28 cellular contexts compared by ENCODE assay signal in genomic region chr9:93801120-93801519, GRCh38.
"Had no signal": no experiment of that assay in that cellular context is flagged by ENCODE, and none has a peak within 500 bp of the region (broad histone marks: within the 10 kb centered on the region; RNA-seq: fewer than 3 reads in every experiment).

No MANE protein-coding gene starts in this region.

- H3K36me3 Mint-ChIP-seq: natural killer cell; neural progenitor cell; stimulated activated memory B cell treated with anti-CD40 and anti-IgM and Interleukin-4, amounts not matched to agents 10 μg/mL and 1 μg/mL and 100 μg/mL, for 72 hours had no signal

- H3K9me3 ChIP-seq: neutrophil, pancreas, thoracic aorta, thyroid gland, vagina had no signal

- H3K4me3 ChIP-seq: neural progenitor cell, pancreas, psoas muscle, skin epidermis, smooth muscle cell, spleen, thoracic aorta, thyroid gland, tibial nerve, upper lobe of left lung, vagina had no signal

- H3K27ac ChIP-seq: neural progenitor cell, neutrophil, pancreas, psoas muscle, skin epidermis, spleen, thoracic aorta, thyroid gland, tibial nerve, upper lobe of left lung, vagina had no signal

- H3K9ac ChIP-seq: neural progenitor cell had no signal

- H3K36me3 ChIP-seq: neural progenitor cell, neutrophil, pancreas, spleen, thoracic aorta, thyroid gland, tibial nerve, upper lobe of left lung, vagina had no signal

- H3K4me1 ChIP-seq: neural progenitor cell, pancreas, psoas muscle, spleen, thyroid gland, tibial nerve, upper lobe of left lung, vagina had no signal

- H3K4me1 Mint-ChIP-seq: naive thymus-derived CD4-positive, alpha-beta T cell; natural killer cell; nephron; neural progenitor cell; stimulated activated memory B cell treated with anti-CD40 and anti-IgM and Interleukin-4, amounts not matched to agents 10 μg/mL and 1 μg/mL and 100 μg/mL, for 72 hours; stimulated activated naive CD8-positive, alpha-beta T cell treated with anti-CD3 and anti-CD28 coated beads, Interleukin-15, amount 100 ng/mL, for 72 hours had no signal

- H3K4me2 ChIP-seq: neural progenitor cell, smooth muscle cell had no signal

- H3K27me3 ChIP-seq: neural progenitor cell, pancreas, thyroid gland, tibial nerve, upper lobe of left lung, vagina had no signal

- H2AFZ ChIP-seq: neural progenitor cell had no signal

- H3K4me3 Mint-ChIP-seq: naive thymus-derived CD4-positive, alpha-beta T cell; natural killer cell; nephron; neural progenitor cell; stimulated activated memory B cell treated with anti-CD40 and anti-IgM and Interleukin-4, amounts not matched to agents 10 μg/mL and 1 μg/mL and 100 μg/mL, for 72 hours; stimulated activated naive CD8-positive, alpha-beta T cell treated with anti-CD3 and anti-CD28 coated beads, Interleukin-15, amount 100 ng/mL, for 72 hours had no signal

- H3K27ac Mint-ChIP-seq: naive thymus-derived CD4-positive, alpha-beta T cell; natural killer cell; nephron; neural progenitor cell; progenitor cell of endocrine pancreas; stimulated activated memory B cell treated with anti-CD40 and anti-IgM and Interleukin-4, amounts not matched to agents 10 μg/mL and 1 μg/mL and 100 μg/mL, for 72 hours had no signal

- DNase-seq: naive thymus-derived CD4-positive, alpha-beta T cell; natural killer cell; nucleus accumbens; psoas muscle; right cardiac atrium; spleen; stimulated activated CD4-positive, alpha-beta T cell treated with anti-CD3 and anti-CD28 coated beads, Interleukin-12 subunit alpha, Interleukin-12 subunit beta, amount 100 ng/mL, for 4 hours; stimulated activated CD4-positive, alpha-beta T cell treated with anti-CD3 and anti-CD28 coated beads, Interleukin-1b, Interleukin-23, amount 100 ng/mL, for 48 hours; stimulated activated CD4-positive, alpha-beta T cell treated with anti-CD3 and anti-CD28 coated beads, Interleukin-4, amount 100 ng/mL, for 1 hour; stimulated activated CD4-positive, alpha-beta T cell treated with anti-CD3 and anti-CD28 coated beads, Interleukin-4, amount 100 ng/mL, for 4 hours; stimulated activated CD8-positive, alpha-beta memory T cell treated with anti-CD3 and anti-CD28 coated beads, Interleukin-4, amount 100 ng/mL, for 48 hours; stimulated activated naive CD4-positive, alpha-beta T cell; stimulated activated naive CD8-positive, alpha-beta T cell treated with anti-CD3 and anti-CD28 coated beads, Interleukin-15, amount 100 ng/mL, for 72 hours; stimulated activated naive CD8-positive, alpha-beta T cell treated with anti-CD3 and anti-CD28 coated beads, Interleukin-15, Interleukin-2, amounts not matched to agents 100 U/mL and 50 U/mL, for 24 hours; thyroid gland; trophoblast cell had no signal
